In genomic region chr10:13000431-13000830, GRCh38 we compare ENCODE assay signal across 11 cellular contexts. TPM values are rescaled to one million over a fixed set of nuclear protein-coding genes. Genes with fewer than 3 reads are reported as not detected.
A peak's percentile ranks its signal among the peaks of the same experiment; 100 is the strongest.
DNase-seq lines count a peak whose midpoint lies in the region.
"Had no signal": no experiment of that assay in that cellular context is flagged by ENCODE, and none has a peak within 500 bp of the region (broad histone marks: within the 10 kb centered on the region; RNA-seq: fewer than 3 reads in every experiment).

No MANE protein-coding gene starts in this region.

- H3K4me1 ChIP-seq in HAP-1 (peaks cover 4% of the 10 kb centered on the region), SJCRH30 (peaks cover 12% of the 10 kb centered on the region), iPS-15b (ENCODE audit: control insufficient read depth, insufficient read depth, low read length) (no peaks in the 10 kb centered on the region)

- H3K27ac ChIP-seq in SJCRH30 (no peak overlapping the region), skin epidermis (peak overlapping the region in 6 of 21 experiments; percentile 31 to 72 (median 58))
- H3K27ac ChIP-seq: Peyer's patch had no signal

- DNase-seq in HAP-1 (ENCODE audit: low spot score in 2 of 2) (no peak), SJCRH30 (peak in 1 of 2 experiments; percentile 28), hypothalamus (lab: John Stamatoyannopoulos, UW) (no peak), NCI-H1436 (lab: John Stamatoyannopoulos, UW) (no peak), iPS-NIHi11 (ENCODE audit: low spot score) (no peak)
- DNase-seq: MG63; NCI-H2227 treated with DMSO at 0.1 percent for 48 hours; stimulated activated naive B cell treated with anti-CD40 and anti-IgM and Interleukin-4, amounts not matched to agents 10 μg/mL and 1 μg/mL and 100 μg/mL, for 72 hours had no signal

- H3K27me3 ChIP-seq in HAP-1 (ENCODE audit: low read depth) = no peaks in the 10 kb centered on the region
- no peaks in the 10 kb centered on the region for H3K27me3 ChIP-seq in SJCRH30
- H3K27me3 ChIP-seq in iPS-15b (ENCODE audit: control insufficient read depth, insufficient read depth, low read length) = peaks cover 37% of the 10 kb centered on the region
- H3K27me3 ChIP-seq: MG63, Peyer's patch had no signal

- H3K4me3 ChIP-seq in HAP-1 (peak overlapping the region; percentile 40), SJCRH30 (peak overlapping the region; percentile 67), iPS-15b (ENCODE audit: low read depth, low read length) (peak overlapping the region; percentile 75), skin epidermis (peak overlapping the region; percentile 32 to 60 (median 48))

- no peak overlapping the region for H3K9ac ChIP-seq in iPS-15b (ENCODE audit: low read depth, low read length)

- in situ Hi-C loops in HAP-1 (cut with MboI; ENCODE audit: low sequenced_read_pairs) = no loop called here

- H3K36me3 ChIP-seq in HAP-1 (replicated peaks) (no peaks in the 10 kb centered on the region), SJCRH30 (peaks cover 21% of the 10 kb centered on the region), iPS-15b (ENCODE audit: control insufficient read depth, insufficient read depth, low read length) (no peaks in the 10 kb centered on the region)
- H3K36me3 ChIP-seq: MG63, Peyer's patch had no signal

- no peaks in the 10 kb centered on the region for H3K9me3 ChIP-seq in HAP-1
- H3K9me3 ChIP-seq in SJCRH30 (replicated peaks) = no peaks in the 10 kb centered on the region
- H3K9me3 ChIP-seq in iPS-15b (ENCODE audit: control insufficient read depth, insufficient read depth, low read length) = no peaks in the 10 kb centered on the region
- H3K9me3 ChIP-seq: Peyer's patch had no signal

RNA-seq across cellular contexts. Expression of gene CCDC3, which starts 1.1 kb away (rescaled TPM):
- 106 and 112 TPM in 2 replicates for total RNA-seq in SJCRH30 (2014; rRNA removed; shearing (Covaris generic))
